Comparison of ENCODE assay signal across 15 cellular contexts in genomic region chr10:74289956-74290355, GRCh38.
A peak's percentile ranks its signal among the peaks of the same experiment; 100 is the strongest.
DNase-seq lines count a peak whose midpoint lies in the region; ATAC-seq and TF ChIP-seq lines count a peak whose summit lies in the region.
"Had no signal": no experiment of that assay in that cellular context is flagged by ENCODE, and none has a peak within 500 bp of the region (broad histone marks: within the 10 kb centered on the region; RNA-seq: fewer than 3 reads in every experiment).

No MANE protein-coding gene starts in this region.

- peaks cover 5% of the 10 kb centered on the region for H3K36me3 Mint-ChIP-seq in activated T-helper 1 cell treated with anti-CD3 and anti-CD28 coated beads, Interleukin-12 subunit alpha, Interleukin-12 subunit beta, Interleukin-2, Interleukin-4 antibody, amounts not matched to agents 30 ng/mL and 10 ng/mL and 1 ng/mL, durations not matched to agents 14 hours and 24 hours and 36 hours (ENCODE audit: low read depth)

- TF ChIP-seq CTCF in right atrium auricular region (IDR thresholded peaks at IDR 0.05) (no peak), smooth muscle cell (IDR thresholded peaks at IDR 0.05; ENCODE audit: borderline replicate concordance, insufficient read depth, poor library complexity, severe bottlenecking) (no peak)

- peaks cover 13% of the 10 kb centered on the region for H3K4me1 Mint-ChIP-seq in activated T-helper 1 cell treated with anti-CD3 and anti-CD28 coated beads, Interleukin-12 subunit alpha, Interleukin-12 subunit beta, Interleukin-2, Interleukin-4 antibody, amounts not matched to agents 30 ng/mL and 10 ng/mL and 1 ng/mL, durations not matched to agents 14 hours and 24 hours and 36 hours (ENCODE audit: low read depth)

- peaks cover 48% of the 10 kb centered on the region for H3K4me1 ChIP-seq in GM23248 (ENCODE audit: insufficient read depth)
- H3K4me1 ChIP-seq in right atrium auricular region: peaks cover 0 to 36% of the 10 kb centered on the region in 2 donors
- peaks cover 13% of the 10 kb centered on the region for H3K4me1 ChIP-seq in smooth muscle cell (ENCODE audit: low read depth)
- H3K4me1 ChIP-seq: Peyer's patch had no signal

- peak overlapping the region; percentile 64 for H3K27ac Mint-ChIP-seq in activated T-helper 1 cell treated with anti-CD3 and anti-CD28 coated beads, Interleukin-12 subunit alpha, Interleukin-12 subunit beta, Interleukin-2, Interleukin-4 antibody, amounts not matched to agents 30 ng/mL and 10 ng/mL and 1 ng/mL, durations not matched to agents 14 hours and 24 hours and 36 hours
- H3K27ac Mint-ChIP-seq: effector memory CD8-positive, alpha-beta T cell had no signal

- peaks cover 6% of the 10 kb centered on the region for H3K9me3 Mint-ChIP-seq in activated T-helper 1 cell treated with anti-CD3 and anti-CD28 coated beads, Interleukin-12 subunit alpha, Interleukin-12 subunit beta, Interleukin-2, Interleukin-4 antibody, amounts not matched to agents 30 ng/mL and 10 ng/mL and 1 ng/mL, durations not matched to agents 14 hours and 24 hours and 36 hours

- H3K36me3 ChIP-seq in GM23248 (ENCODE audit: low read depth): 0 out of 2 replicates have a peak, but pooled peaks cover 2% of the 10 kb centered on the region
- no peaks in the 10 kb centered on the region for H3K36me3 ChIP-seq in right atrium auricular region
- no peaks in the 10 kb centered on the region for H3K36me3 ChIP-seq in smooth muscle cell (ENCODE audit: low read depth)
- H3K36me3 ChIP-seq: ovary, Peyer's patch had no signal

- H3K27me3 ChIP-seq in GM23248 (replicated peaks; ENCODE audit: insufficient read depth): no peaks in the 10 kb centered on the region
- no peaks in the 10 kb centered on the region for H3K27me3 ChIP-seq in right atrium auricular region
- no peaks in the 10 kb centered on the region for H3K27me3 ChIP-seq in smooth muscle cell (ENCODE audit: low read depth)
- H3K27me3 ChIP-seq: ovary, Peyer's patch had no signal

- H3K4me3 ChIP-seq in GM23248 (peak overlapping the region; percentile 61), right atrium auricular region (peak overlapping the region in 1 of 2 donors; percentile 15), smooth muscle cell (no peak overlapping the region)
- H3K4me3 ChIP-seq: Peyer's patch had no signal

- WGBS in GM23248 (ENCODE audit: low coverage in 1 of 2, low lambda C conversion rate in 2 of 2, missing lambda C conversion rate in 2 of 2), 2 experiments: 10% methylated on average over 4 of the region's 4 CpGs
- WGBS in smooth muscle cell (ENCODE audit: low lambda C conversion rate): 77% methylated on average over 4 of the region's 4 CpGs

- H3K4me2 ChIP-seq in GM23248 (ENCODE audit: unreplicated experiment) (peak overlapping the region; percentile 85), smooth muscle cell (no peak overlapping the region)

- H3F3A ChIP-seq in GM23248 (ENCODE audit: insufficient read depth): peaks cover 33% of the 10 kb centered on the region
- peaks cover 8% of the 10 kb centered on the region for H3F3A ChIP-seq in smooth muscle cell (ENCODE audit: low read depth)

- no peaks in the 10 kb centered on the region for H3K9me2 ChIP-seq in GM23248 (ENCODE audit: insufficient read depth)

- no peaks in the 10 kb centered on the region for H3K9me3 ChIP-seq in GM23248 (ENCODE audit: low read depth)
- H3K9me3 ChIP-seq in right atrium auricular region: no peaks in the 10 kb centered on the region
- H3K9me3 ChIP-seq in smooth muscle cell (replicated peaks; ENCODE audit: low read depth): no peaks in the 10 kb centered on the region
- H3K9me3 ChIP-seq: ovary, Peyer's patch had no signal

- no peak overlapping the region for H3K4me3 Mint-ChIP-seq in activated T-helper 1 cell treated with anti-CD3 and anti-CD28 coated beads, Interleukin-12 subunit alpha, Interleukin-12 subunit beta, Interleukin-2, Interleukin-4 antibody, amounts not matched to agents 30 ng/mL and 10 ng/mL and 1 ng/mL, durations not matched to agents 14 hours and 24 hours and 36 hours
- H3K4me3 Mint-ChIP-seq: effector memory CD8-positive, alpha-beta T cell had no signal

- intact Hi-C loops in activated T-helper 1 cell treated with anti-CD3 and anti-CD28 coated beads, Interleukin-12 subunit alpha, Interleukin-12 subunit beta, Interleukin-2, Interleukin-4 antibody, amounts not matched to agents 30 ng/mL and 10 ng/mL and 1 ng/mL, durations not matched to agents 14 hours and 24 hours and 36 hours (cut with micrococcal nuclease): no loop called here

- H3K27ac ChIP-seq in GM23248: peak overlapping the region; percentile 73
- peak overlapping the region; percentile 64 to 67 for H3K27ac ChIP-seq in right atrium auricular region
- peak overlapping the region; percentile 42 for H3K27ac ChIP-seq in smooth muscle cell (ENCODE audit: low read depth)

- no peaks in the 10 kb centered on the region for H4K20me1 ChIP-seq in GM23248 (ENCODE audit: insufficient read depth)
- no peaks in the 10 kb centered on the region for H4K20me1 ChIP-seq in smooth muscle cell (ENCODE audit: low read depth)

- DNase-seq in GM23248: peak; percentile 43
- DNase-seq in activated T-helper 1 cell treated with anti-CD3 and anti-CD28 coated beads, Interleukin-12 subunit alpha, Interleukin-12 subunit beta, Interleukin-2, Interleukin-4 antibody, amounts not matched to agents 30 ng/mL and 10 ng/mL and 1 ng/mL, durations not matched to agents 14 hours and 24 hours and 36 hours (ENCODE audit: low spot score): no peak
- no peak for DNase-seq in right atrium auricular region (ENCODE audit: low spot score)
- no peak for DNase-seq in smooth muscle cell (lab: John Stamatoyannopoulos, UW; ENCODE audit: unreplicated experiment)
- no peak for DNase-seq in NCI-H524 (lab: John Stamatoyannopoulos, UW)
- DNase-seq: activated naive CD4-positive, alpha-beta T cell treated with Interleukin-2 at 50 U/mL for 16 hours; effector memory CD8-positive, alpha-beta T cell; NCI-H2171 treated with DMSO at 0.1 percent for 48 hours; ovary; Peyer's patch; stimulated activated CD4-positive, alpha-beta T cell treated with anti-CD3 and anti-CD28 coated beads, Interleukin-4, amount 100 ng/mL, for 1 hour; substantia nigra had no signal

- H3K79me2 ChIP-seq in GM23248 (ENCODE audit: insufficient read depth) (peaks cover 75% of the 10 kb centered on the region), smooth muscle cell (ENCODE audit: low read depth) (no peaks in the 10 kb centered on the region)

- H3K27me3 Mint-ChIP-seq in activated T-helper 1 cell treated with anti-CD3 and anti-CD28 coated beads, Interleukin-12 subunit alpha, Interleukin-12 subunit beta, Interleukin-2, Interleukin-4 antibody, amounts not matched to agents 30 ng/mL and 10 ng/mL and 1 ng/mL, durations not matched to agents 14 hours and 24 hours and 36 hours (ENCODE audit: insufficient read depth): no peaks in the 10 kb centered on the region
- H3K27me3 Mint-ChIP-seq: effector memory CD8-positive, alpha-beta T cell had no signal

- H2AFZ ChIP-seq in GM23248 (peak overlapping the region; percentile 83), smooth muscle cell (ENCODE audit: low read depth) (no peak overlapping the region)

- in situ Hi-C loops in GM23248 (cut with MboI): no loop called here

- H3K9ac ChIP-seq in GM23248: peak overlapping the region; percentile 66
- H3K9ac ChIP-seq in smooth muscle cell (ENCODE audit: low read depth): no peak overlapping the region

- ATAC-seq in GM21576 (IDR thresholded peaks at IDR 0.05; ENCODE audit: unreplicated experiment) (no peak), GM18861 (IDR thresholded peaks at IDR 0.05; ENCODE audit: unreplicated experiment) (no peak)
- ATAC-seq: activated CD4-positive, CD25-positive, alpha-beta regulatory T cell treated with anti-CD3 and anti-CD28 coated beads, Interleukin-2, amount 50 U/mL, for 24 hours; effector memory CD8-positive, alpha-beta T cell had no signal
